In the genomic region with DNA sequence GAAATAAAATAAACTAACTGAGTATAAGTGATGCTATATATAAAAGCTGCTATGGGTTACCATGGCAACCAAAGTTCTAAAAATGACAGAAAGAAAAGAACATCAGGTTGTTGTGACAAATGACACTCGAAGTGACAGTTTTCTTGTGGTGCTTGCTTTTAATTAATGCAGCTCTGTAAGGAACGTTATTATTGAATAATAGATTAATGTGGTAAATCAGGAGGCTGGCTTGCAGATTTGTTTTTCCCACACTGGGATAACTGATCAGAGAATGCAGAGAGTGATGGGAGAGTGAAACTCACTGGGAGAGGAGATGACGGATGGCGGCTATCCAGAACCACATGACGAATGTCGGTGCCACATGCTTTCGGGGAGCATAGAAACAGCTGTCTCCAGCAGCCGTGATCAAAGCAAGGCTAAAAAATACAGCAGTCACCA, we compare ENCODE assay signal across 22 cellular contexts.
"Had no signal": no experiment of that assay in that cellular context is flagged by ENCODE, and none has a peak within 500 bp of the region (broad histone marks: within the 10 kb centered on the region; RNA-seq: fewer than 3 reads in every experiment).

No MANE protein-coding gene starts in this region.

- ATAC-seq: activated CD8-positive, alpha-beta memory T cell treated with anti-CD3 and anti-CD28 coated beads, Interleukin-2, amount 10 ng/mL, durations not matched to agents 7 days and 5 days; mucosa of descending colon; natural killer cell had no signal

- H3K4me1 Mint-ChIP-seq: activated CD8-positive, alpha-beta memory T cell treated with anti-CD3 and anti-CD28 coated beads, Interleukin-2, amount 10 ng/mL, durations not matched to agents 7 days and 5 days; central memory CD8-positive, alpha-beta T cell; natural killer cell had no signal

- DNase-seq: activated B cell treated with CpG ODN at 0.5 μM for 24 hours; activated CD4-positive, alpha-beta memory T cell treated with anti-CD3 and anti-CD28 coated beads, Interleukin-2, amount 10 ng/mL, durations not matched to agents 7 days and 5 days; activated CD4-positive, alpha-beta T cell treated with anti-CD3 and anti-CD28 coated beads for 48 hours; activated CD8-positive, alpha-beta memory T cell treated with anti-CD3 and anti-CD28 coated beads, Interleukin-2, amount 10 ng/mL, durations not matched to agents 7 days and 5 days; activated naive CD4-positive, alpha-beta T cell; activated naive CD8-positive, alpha-beta T cell treated with anti-CD3 and anti-CD28 coated beads for 36 hours; amniotic stem cell; brain microvascular endothelial cell; effector memory CD4-positive, alpha-beta T cell; esophagus squamous epithelium; mesenchymal stem cell; mucosa of descending colon; natural killer cell; occipital lobe; stimulated activated CD4-positive, alpha-beta T cell treated with anti-CD3 and anti-CD28 coated beads, Interleukin-2, amount 100 ng/mL, for 24 hours; stimulated activated naive CD4-positive, alpha-beta T cell treated with Interleukin-2 at 50 U/mL for 16 hours; SW 1271; tibial artery had no signal

- H3K4me3 ChIP-seq: esophagus squamous epithelium, mucosa of descending colon, right atrium auricular region, tibial artery had no signal

- H3K27me3 ChIP-seq: brain microvascular endothelial cell, right atrium auricular region had no signal

- H3K27ac ChIP-seq: brain microvascular endothelial cell, esophagus squamous epithelium, right atrium auricular region, tibial artery had no signal

- H3K9me3 Mint-ChIP-seq: activated B cell treated with CpG ODN at 0.5 μM for 24 hours; activated naive CD8-positive, alpha-beta T cell treated with anti-CD3 and anti-CD28 coated beads for 36 hours; central memory CD8-positive, alpha-beta T cell; dendritic cell treated with granulocyte-macrophage colony-stimulating factor and Interleukin-4, amounts not matched to agents 40 ng/mL and 50 ng/mL, for 4 days; natural killer cell had no signal

- H3K36me3 Mint-ChIP-seq: activated CD8-positive, alpha-beta memory T cell treated with anti-CD3 and anti-CD28 coated beads, Interleukin-2, amount 10 ng/mL, durations not matched to agents 7 days and 5 days; activated naive CD8-positive, alpha-beta T cell treated with anti-CD3 and anti-CD28 coated beads for 36 hours; natural killer cell had no signal

- H3K4me3 Mint-ChIP-seq: activated B cell treated with CpG ODN at 0.5 μM for 24 hours; activated CD4-positive, alpha-beta memory T cell treated with anti-CD3 and anti-CD28 coated beads, Interleukin-2, amount 10 ng/mL, durations not matched to agents 7 days and 5 days; activated CD8-positive, alpha-beta memory T cell treated with anti-CD3 and anti-CD28 coated beads, Interleukin-2, amount 10 ng/mL, durations not matched to agents 7 days and 5 days; activated naive CD8-positive, alpha-beta T cell treated with anti-CD3 and anti-CD28 coated beads for 36 hours; central memory CD8-positive, alpha-beta T cell; dendritic cell treated with granulocyte-macrophage colony-stimulating factor and Interleukin-4, amounts not matched to agents 40 ng/mL and 50 ng/mL, for 4 days; natural killer cell had no signal

- H3K27ac Mint-ChIP-seq: activated B cell treated with CpG ODN at 0.5 μM for 24 hours; activated CD4-positive, alpha-beta memory T cell treated with anti-CD3 and anti-CD28 coated beads, Interleukin-2, amount 10 ng/mL, durations not matched to agents 7 days and 5 days; activated CD8-positive, alpha-beta memory T cell treated with anti-CD3 and anti-CD28 coated beads, Interleukin-2, amount 10 ng/mL, durations not matched to agents 7 days and 5 days; activated naive CD8-positive, alpha-beta T cell treated with anti-CD3 and anti-CD28 coated beads for 36 hours; dendritic cell treated with granulocyte-macrophage colony-stimulating factor and Interleukin-4, amounts not matched to agents 40 ng/mL and 50 ng/mL, for 4 days; natural killer cell; progenitor cell of endocrine pancreas had no signal

- H3K27me3 Mint-ChIP-seq: central memory CD8-positive, alpha-beta T cell had no signal

- H3K4me1 ChIP-seq: esophagus squamous epithelium, right atrium auricular region had no signal

- H3K9me3 ChIP-seq: esophagus squamous epithelium, mucosa of descending colon, tibial artery had no signal

- H3K36me3 ChIP-seq: brain microvascular endothelial cell, esophagus squamous epithelium, right atrium auricular region, tibial artery had no signal
